In the genomic region with DNA sequence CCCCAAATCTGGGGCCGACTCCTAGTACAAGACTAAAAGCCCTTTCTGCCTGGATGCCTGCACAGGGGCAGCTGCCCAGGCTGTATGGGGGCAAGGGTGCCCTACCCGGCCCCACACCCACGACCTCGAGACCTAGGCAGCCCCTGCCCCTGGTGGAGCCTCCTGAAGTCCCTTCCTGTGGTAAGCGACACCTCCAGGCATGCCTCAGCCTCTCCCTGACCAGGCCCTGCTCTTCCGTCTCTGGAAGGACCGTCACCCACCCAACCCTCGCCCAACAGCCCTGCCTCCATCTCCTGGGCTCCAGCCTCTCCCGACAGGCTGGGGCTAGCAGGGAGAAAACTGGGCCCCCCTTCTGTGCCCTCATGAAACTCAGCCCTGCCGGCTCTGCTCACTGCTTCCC, we compare ENCODE assay signal across 26 cellular contexts.
"Had no signal": no experiment of that assay in that cellular context is flagged by ENCODE, and none has a peak within 500 bp of the region (broad histone marks: within the 10 kb centered on the region; RNA-seq: fewer than 3 reads in every experiment).

No MANE protein-coding gene starts in this region.

- H3K4me3 ChIP-seq: coronary artery, dorsolateral prefrontal cortex, esophagus muscularis mucosa, gastroesophageal sphincter, heart left ventricle, hepatocyte, left lung, lower lobe of right lung, mucosa of descending colon had no signal

- H3K9me3 ChIP-seq: esophagus muscularis mucosa, gastroesophageal sphincter, heart left ventricle, left lung, lower lobe of right lung, mucosa of descending colon had no signal

- H3K36me3 ChIP-seq: esophagus muscularis mucosa, gastroesophageal sphincter, heart left ventricle, left lung, lower lobe of right lung had no signal

- H3K4me1 ChIP-seq: foreskin keratinocyte had no signal

- H3K4me1 Mint-ChIP-seq: immature natural killer cell, mesothelial cell of epicardium had no signal

- H2AFZ ChIP-seq: hepatocyte had no signal

- H3K4me3 Mint-ChIP-seq: immature natural killer cell, mesothelial cell of epicardium, naive B cell had no signal

- DNase-seq: dermis blood vessel endothelial cell; dorsolateral prefrontal cortex; effector CD4-positive, alpha-beta T cell; effector memory CD4-positive, alpha-beta T cell; foreskin keratinocyte; heart left ventricle; hypothalamus; immature natural killer cell; islet precursor cell; kidney; kidney glomerular epithelial cell; left cardiac atrium; left lung; left ventricle myocardium superior; lower lobe of right lung; mesenchymal stem cell; naive B cell had no signal

- H3K4me2 ChIP-seq: hepatocyte had no signal

- ATAC-seq: foreskin keratinocyte, gastroesophageal sphincter, heart left ventricle, left cardiac atrium, left lung, left ventricle myocardium superior, lower lobe of right lung, mucosa of descending colon had no signal

- H3K27me3 ChIP-seq: dorsolateral prefrontal cortex, esophagus muscularis mucosa, foreskin keratinocyte, gastroesophageal sphincter, heart left ventricle, hepatocyte, left lung had no signal

- H3K27ac Mint-ChIP-seq: immature natural killer cell, mesothelial cell of epicardium, naive B cell had no signal

- H3K27ac ChIP-seq: coronary artery, dorsolateral prefrontal cortex, esophagus muscularis mucosa, foreskin keratinocyte, gastroesophageal sphincter, heart left ventricle, hepatocyte, left lung, lower lobe of right lung had no signal

- H3K9me3 Mint-ChIP-seq: immature natural killer cell, mesothelial cell of epicardium, naive B cell had no signal

- H3K36me3 Mint-ChIP-seq: immature natural killer cell, mesothelial cell of epicardium, naive B cell had no signal

- H3K27me3 Mint-ChIP-seq: naive B cell had no signal

- FAIRE-seq: colon, endothelial cell of umbilical vein, frontal cortex, kidney had no signal
